16 cellular contexts compared by ENCODE assay signal in genomic region chr10:3876563-3876962, GRCh38.
DNase-seq lines count a peak whose midpoint lies in the region; ATAC-seq and TF ChIP-seq lines count a peak whose summit lies in the region.
"Had no signal": no experiment of that assay in that cellular context is flagged by ENCODE, and none has a peak within 500 bp of the region (broad histone marks: within the 10 kb centered on the region; RNA-seq: fewer than 3 reads in every experiment).

No MANE protein-coding gene starts in this region.

- no peak for ATAC-seq in activated T-cell treated with anti-CD3 and anti-CD28 coated beads, Interleukin-2, amount 50 U/mL, for 72 hours (replicated peaks in 1 of 2)
- no peak for ATAC-seq in activated T-cell treated with anti-CD3 and anti-CD28 coated beads, Interleukin-2, amount 50 U/mL, for 4 hours
- ATAC-seq in WTC11 (no peak), GM21423 (IDR thresholded peaks at IDR 0.05; ENCODE audit: unreplicated experiment) (no peak)
- no peak for ATAC-seq in stimulated activated naive CD8-positive, alpha-beta T cell treated with anti-CD3 and anti-CD28 coated beads, Interleukin-15, amount 100 ng/mL, for 72 hours
- ATAC-seq: HepG2 had no signal

- peaks cover 0 to under 1% of the 10 kb centered on the region in 2 donors for H3K36me3 Mint-ChIP-seq in activated T-cell treated with anti-CD3 and anti-CD28 coated beads, Interleukin-2, amount 50 U/mL, for 72 hours (ENCODE audit: insufficient read depth in 2 of 2)
- no peaks in the 10 kb centered on the region for H3K36me3 Mint-ChIP-seq in activated T-cell treated with anti-CD3 and anti-CD28 coated beads, Interleukin-2, amount 50 U/mL, for 4 hours (ENCODE audit: insufficient read depth)
- H3K36me3 Mint-ChIP-seq in WTC11 (no peaks in the 10 kb centered on the region), immature natural killer cell (no peaks in the 10 kb centered on the region)
- H3K36me3 Mint-ChIP-seq: neural progenitor cell had no signal

- DNase-seq in activated T-cell treated with anti-CD3 and anti-CD28 coated beads, Interleukin-2, amount 50 U/mL, for 72 hours = no peak
- no peak for DNase-seq in activated T-cell treated with anti-CD3 and anti-CD28 coated beads, Interleukin-2, amount 50 U/mL, for 4 hours
- DNase-seq in WTC11 (ENCODE audit: low spot score) (no peak), immature natural killer cell (no peak), NCI-H2081 (lab: John Stamatoyannopoulos, UW) (no peak), RWPE1 (ENCODE audit: low spot score) (no peak)
- no peak for DNase-seq in stimulated activated naive CD8-positive, alpha-beta T cell treated with anti-CD3 and anti-CD28 coated beads, Interleukin-15, amount 100 ng/mL, for 72 hours
- DNase-seq: activated CD4-positive, alpha-beta T cell treated with anti-CD3 and anti-CD28 coated beads, Interleukin-2, amount 50 U/mL, for 48 hours; activated naive CD4-positive, alpha-beta T cell; DMS79; NCI-H1417 treated with DMSO at 0.1 percent for 48 hours; NCI-H510A had no signal

- H3K9me3 Mint-ChIP-seq in activated T-cell treated with anti-CD3 and anti-CD28 coated beads, Interleukin-2, amount 50 U/mL, for 72 hours = peaks cover under 1% of the 10 kb centered on the region in 2 donors
- no peaks in the 10 kb centered on the region for H3K9me3 Mint-ChIP-seq in activated T-cell treated with anti-CD3 and anti-CD28 coated beads, Interleukin-2, amount 50 U/mL, for 4 hours
- H3K9me3 Mint-ChIP-seq in WTC11 (peaks cover 2% of the 10 kb centered on the region), immature natural killer cell (no peaks in the 10 kb centered on the region)
- H3K9me3 Mint-ChIP-seq in stimulated activated naive CD8-positive, alpha-beta T cell treated with anti-CD3 and anti-CD28 coated beads, Interleukin-15, amount 100 ng/mL, for 72 hours = peaks cover 0 to 2% of the 10 kb centered on the region in 2 donors

- no peaks in the 10 kb centered on the region for H3K27me3 Mint-ChIP-seq in activated T-cell treated with anti-CD3 and anti-CD28 coated beads, Interleukin-2, amount 50 U/mL, for 72 hours (ENCODE audit: low read depth)
- H3K27me3 Mint-ChIP-seq in activated T-cell treated with anti-CD3 and anti-CD28 coated beads, Interleukin-2, amount 50 U/mL, for 4 hours (ENCODE audit: low read depth) = no peaks in the 10 kb centered on the region
- H3K27me3 Mint-ChIP-seq in WTC11 (ENCODE audit: low read depth) (no peaks in the 10 kb centered on the region), immature natural killer cell (ENCODE audit: low read depth in 3 of 3) (peaks cover 0 to 7% (median 2%) of the 10 kb centered on the region in 3 donors)
- no peaks in the 10 kb centered on the region for H3K27me3 Mint-ChIP-seq in stimulated activated naive CD8-positive, alpha-beta T cell treated with anti-CD3 and anti-CD28 coated beads, Interleukin-15, amount 100 ng/mL, for 72 hours

- POLR2A ChIA-PET in WTC11 (lab: Charles Lee) (no interaction called here), RWPE1 (lab: Yijun Ruan, JAX; ENCODE audit: low non-redundant PET) (no interaction called here)

- H3K4me1 Mint-ChIP-seq in activated T-cell treated with anti-CD3 and anti-CD28 coated beads, Interleukin-2, amount 50 U/mL, for 72 hours (ENCODE audit: low read depth) = peaks cover 71% of the 10 kb centered on the region
- H3K4me1 Mint-ChIP-seq in activated T-cell treated with anti-CD3 and anti-CD28 coated beads, Interleukin-2, amount 50 U/mL, for 4 hours (ENCODE audit: low read depth) = peaks cover 63% of the 10 kb centered on the region
- peaks cover 25% of the 10 kb centered on the region for H3K4me1 Mint-ChIP-seq in WTC11
- peaks cover 28 to 36% of the 10 kb centered on the region in 2 donors for H3K4me1 Mint-ChIP-seq in immature natural killer cell
- peaks cover 66% of the 10 kb centered on the region for H3K4me1 Mint-ChIP-seq in stimulated activated naive CD8-positive, alpha-beta T cell treated with anti-CD3 and anti-CD28 coated beads, Interleukin-15, amount 100 ng/mL, for 72 hours

- CTCF ChIA-PET in WTC11 (lab: Charles Lee) (no interaction called here), RWPE1 (lab: Yijun Ruan, JAX) (no interaction called here)

- peak overlapping the region; percentile 98 for H3K27ac Mint-ChIP-seq in activated T-cell treated with anti-CD3 and anti-CD28 coated beads, Interleukin-2, amount 50 U/mL, for 72 hours
- H3K27ac Mint-ChIP-seq in WTC11 = peak overlapping the region; percentile 25
- peak overlapping the region in 5 of 6 donors; percentile 37 to 83 (median 60) for H3K27ac Mint-ChIP-seq in immature natural killer cell
- H3K27ac Mint-ChIP-seq in stimulated activated naive CD8-positive, alpha-beta T cell treated with anti-CD3 and anti-CD28 coated beads, Interleukin-15, amount 100 ng/mL, for 72 hours = peak overlapping the region; percentile 96 to 98
- H3K27ac Mint-ChIP-seq: neural progenitor cell had no signal

- no peak overlapping the region for H3K27ac ChIP-seq in RWPE1
- H3K27ac ChIP-seq: cardiac muscle cell, neural progenitor cell had no signal

- H3K4me3 Mint-ChIP-seq in activated T-cell treated with anti-CD3 and anti-CD28 coated beads, Interleukin-2, amount 50 U/mL, for 72 hours = peak overlapping the region; percentile 84 to 89
- no peak overlapping the region for H3K4me3 Mint-ChIP-seq in activated T-cell treated with anti-CD3 and anti-CD28 coated beads, Interleukin-2, amount 50 U/mL, for 4 hours
- no peak overlapping the region for H3K4me3 Mint-ChIP-seq in WTC11
- H3K4me3 Mint-ChIP-seq in immature natural killer cell = no peak overlapping the region
- H3K4me3 Mint-ChIP-seq in stimulated activated naive CD8-positive, alpha-beta T cell treated with anti-CD3 and anti-CD28 coated beads, Interleukin-15, amount 100 ng/mL, for 72 hours = no peak overlapping the region
- H3K4me3 Mint-ChIP-seq: neural progenitor cell had no signal

- TF ChIP-seq CTCF in WTC11 (IDR thresholded peaks at IDR 0.05) (no peak), RWPE1 (conservative IDR thresholded peaks at IDR 0.05; ENCODE audit: low read depth) (no peak)

TF ChIP-seq in WTC11, 78 proteins besides CTCF, POLR2A, EP300 and RAD21 (continues in another document):
- TF ChIP-seq GABPB1 (CRISPR knock-in tag; IDR thresholded peaks at IDR 0.05) = no peak
- TF ChIP-seq NR3C1 (CRISPR knock-in tag; conservative IDR thresholded peaks at IDR 0.05; ENCODE audit: low read depth) = no peak
- TF ChIP-seq MAX (CRISPR knock-in tag; IDR thresholded peaks at IDR 0.05) = no peak
- TF ChIP-seq ATF1 (CRISPR knock-in tag; IDR thresholded peaks at IDR 0.05) = no peak
- TF ChIP-seq ZNF532 (CRISPR knock-in tag; IDR thresholded peaks at IDR 0.05; ENCODE audit: borderline replicate concordance) = no peak
- TF ChIP-seq PREB (CRISPR knock-in tag; IDR thresholded peaks at IDR 0.05; ENCODE audit: borderline replicate concordance) = no peak
- TF ChIP-seq SP1 (CRISPR knock-in tag; conservative IDR thresholded peaks at IDR 0.05) = no peak
- no peak for TF ChIP-seq ZMAT4 (CRISPR knock-in tag; IDR thresholded peaks at IDR 0.05)
- no peak for TF ChIP-seq IRF2 (CRISPR knock-in tag; IDR thresholded peaks at IDR 0.05; ENCODE audit: borderline replicate concordance, low read depth)

Comparison
In these comparisons a context has a peak if more than half of its experiments do, and no peak if none do; other contexts are left out.
1. H3K4me3 Mint-ChIP-seq: peak in activated T-cell treated with anti-CD3 and anti-CD28 coated beads, Interleukin-2, amount 50 U/mL, for 72 hours (2 of 2); none in activated T-cell treated with anti-CD3 and anti-CD28 coated beads, Interleukin-2, amount 50 U/mL, for 4 hours (single experiment), WTC11 (single experiment), immature natural killer cell (0 of 5) and stimulated activated naive CD8-positive, alpha-beta T cell treated with anti-CD3 and anti-CD28 coated beads, Interleukin-15, amount 100 ng/mL, for 72 hours (0 of 2).
2. H3K27ac Mint-ChIP-seq: peak in every context shown above with its lines; median percentile 98 in activated T-cell treated with anti-CD3 and anti-CD28 coated beads, Interleukin-2, amount 50 U/mL, for 72 hours; 97 in stimulated activated naive CD8-positive, alpha-beta T cell treated with anti-CD3 and anti-CD28 coated beads, Interleukin-15, amount 100 ng/mL, for 72 hours; 60 in immature natural killer cell; 25 in WTC11.